ENCODE assay signal across 8 cellular contexts in genomic region chr15:55318588-55319494, GRCh38. TPM values are rescaled to one million over a fixed set of nuclear protein-coding genes. Genes with fewer than 3 reads are reported as not detected.
DNase-seq lines count a peak whose midpoint lies in the region; ATAC-seq, FAIRE-seq and TF ChIP-seq lines count a peak whose summit lies in the region.

PIGB (plus strand) TSS chr15:55319222; CDS start chr15:55319251, 29 bp downstream.
PIGBOS1 (minus strand) TSS chr15:55319123; CDS start chr15:55317792, 1,331 bp downstream.

- POLR2A ChIA-PET in WTC11 (lab: Charles Lee), result interaction anchor here (0.6 to 1.5 kb wide), 6 partner anchors 25 to 207 kb away, joined by 3 to 5 read pairs (median 3); partner anchors contain the start of genes CCPG1, PIERCE2 and RSL24D1

- TF ChIP-seq CTCF in WTC11 (IDR thresholded peaks at IDR 0.05), result no peak
- TF ChIP-seq CTCF in bronchial epithelial cell (IDR thresholded peaks at IDR 0.05; ENCODE audit: insufficient read depth, low read length, severe bottlenecking), result no peak

- no peaks in the 10 kb centered on the region for H3K27me3 ChIP-seq in bronchial epithelial cell (ENCODE audit: control insufficient read depth, insufficient read depth, low read length)

- DNase-seq in AG08395 (ENCODE audit: low spot score), result peak; percentile 87
- peak; percentile 43 for DNase-seq in NCI-H2196 treated with DMSO at 0.1 percent for 48 hours (lab: John Stamatoyannopoulos, UW; ENCODE audit: unreplicated experiment)
- peak; percentile 82 for DNase-seq in WTC11 (ENCODE audit: low spot score)
- DNase-seq in bronchial epithelial cell (ENCODE audit: low read depth), result peak; percentile 76
- peak; percentile 89 for DNase-seq in iris pigment epithelial cell (ENCODE audit: low read depth)
- DNase-seq in stimulated activated CD4-positive, alpha-beta T cell treated with anti-CD3 and anti-CD28 coated beads, Interleukin-12 subunit alpha, Interleukin-12 subunit beta, amount 100 ng/mL, for 24 hours (ENCODE audit: low read depth in 2 of 2), result peak; percentile 58 to 67

- peaks cover 35% of the 10 kb centered on the region for H3K4me1 Mint-ChIP-seq in WTC11

- peak within 1 kb of the TSS; percentile 96 for H3K27ac Mint-ChIP-seq in WTC11

- no peaks in the 10 kb centered on the region for H3K9me3 Mint-ChIP-seq in WTC11

- H3K4me3 ChIP-seq in bronchial epithelial cell (ENCODE audit: low read depth, low read length), result peak within 1 kb of the TSS; percentile 80

- no peak for FAIRE-seq in bronchial epithelial cell (lab: Jason Lieb, UNC)

- no peaks in the 10 kb centered on the region for H3K27me3 Mint-ChIP-seq in WTC11 (ENCODE audit: low read depth)

- ATAC-seq in GM18907 (IDR thresholded peaks at IDR 0.05; ENCODE audit: unreplicated experiment) (peak; percentile 94), HG03139 (IDR thresholded peaks at IDR 0.05; ENCODE audit: unreplicated experiment) (peak; percentile 95), WTC11 (peak; percentile 95)

- H3K4me3 Mint-ChIP-seq in WTC11, result peak within 1 kb of the TSS; percentile 94

- H3K36me3 Mint-ChIP-seq in WTC11, result 0 out of 2 replicates have a peak, but pooled peaks cover 3% of the 10 kb centered on the region

- CTCF ChIA-PET in WTC11 (lab: Charles Lee), result interaction anchor here (0.7 to 2.8 kb wide), 3 partner anchors 27 to 121 kb away, joined by 3 to 19 read pairs (median 5); partner anchors contain the start of genes CCPG1 and PIERCE2

- H3K36me3 ChIP-seq in bronchial epithelial cell (ENCODE audit: control insufficient read depth, insufficient read depth, low read length), result no peaks in the 10 kb centered on the region

TF ChIP-seq in WTC11, 78 proteins besides CTCF, POLR2A, EP300 and RAD21 (continues in another document):
- TF ChIP-seq ZNF232 (CRISPR knock-in tag; IDR thresholded peaks at IDR 0.05) (no peak), EMX1 (CRISPR knock-in tag; IDR thresholded peaks at IDR 0.05) (no peak), TEAD1 (CRISPR knock-in tag; IDR thresholded peaks at IDR 0.05) (0 out of 2 replicates have a peak, but pooled peaks have one; percentile 57), FOXJ3 (CRISPR knock-in tag; IDR thresholded peaks at IDR 0.05; ENCODE audit: borderline replicate concordance) (no peak), ZNF423 (CRISPR knock-in tag; IDR thresholded peaks at IDR 0.05) (no peak), CREB1 (CRISPR knock-in tag; IDR thresholded peaks at IDR 0.05) (peak; percentile 77; the same call in 1 of the 2 replicates), ZBTB43 (CRISPR knock-in tag; IDR thresholded peaks at IDR 0.05) (no peak), PREB (CRISPR knock-in tag; IDR thresholded peaks at IDR 0.05; ENCODE audit: borderline replicate concordance) (no peak), MYBL2 (CRISPR knock-in tag; IDR thresholded peaks at IDR 0.05) (peak; percentile 68; the same call in 1 of the 2 replicates), HMGA2 (CRISPR knock-in tag; IDR thresholded peaks at IDR 0.05) (no peak), ZNF263 (CRISPR knock-in tag; IDR thresholded peaks at IDR 0.05; ENCODE audit: low read depth) (no peak), RELA (CRISPR knock-in tag; IDR thresholded peaks at IDR 0.05; ENCODE audit: borderline replicate concordance) (no peak), HMGXB4 (CRISPR knock-in tag; IDR thresholded peaks at IDR 0.05) (peak; percentile 66; the same call in 1 of the 2 replicates), FOXK1 (CRISPR knock-in tag; IDR thresholded peaks at IDR 0.05) (0 out of 2 replicates have a peak, but pooled peaks have one; percentile 45), MAX (CRISPR knock-in tag; IDR thresholded peaks at IDR 0.05) (peak; percentile 77), CREM (CRISPR knock-in tag; IDR thresholded peaks at IDR 0.05) (peak; percentile 61; the same call in 1 of the 2 replicates), PRDM15 (CRISPR knock-in tag; IDR thresholded peaks at IDR 0.05) (peak; percentile 43)

RNA-seq across cellular contexts. Expression of gene PIGB, which starts in this region (rescaled TPM):
- 5.2 to 8.7 TPM (median 6.9 TPM) in 3 replicates for total RNA-seq in WTC11 (2021)
- 6.3 and 8.4 TPM in 2 replicates for total RNA-seq in bronchial epithelial cell

RNA-seq across cellular contexts. Expression of gene PIGBOS1, which starts in this region (rescaled TPM):
- total RNA-seq in WTC11 (2021) (11.2 to 13.0 TPM (median 11.9 TPM) in 3 replicates), bronchial epithelial cell (5.8 and 8.7 TPM in 2 replicates)

Comparison
In these comparisons a context has a peak if more than half of its experiments do, and no peak if none do; other contexts are left out.
1. Peak in every context shown above with its lines: DNase-seq, ATAC-seq and H3K4me3 ChIP-seq.